Comparison of ENCODE assay signal across 8 cellular contexts in the genomic region with DNA sequence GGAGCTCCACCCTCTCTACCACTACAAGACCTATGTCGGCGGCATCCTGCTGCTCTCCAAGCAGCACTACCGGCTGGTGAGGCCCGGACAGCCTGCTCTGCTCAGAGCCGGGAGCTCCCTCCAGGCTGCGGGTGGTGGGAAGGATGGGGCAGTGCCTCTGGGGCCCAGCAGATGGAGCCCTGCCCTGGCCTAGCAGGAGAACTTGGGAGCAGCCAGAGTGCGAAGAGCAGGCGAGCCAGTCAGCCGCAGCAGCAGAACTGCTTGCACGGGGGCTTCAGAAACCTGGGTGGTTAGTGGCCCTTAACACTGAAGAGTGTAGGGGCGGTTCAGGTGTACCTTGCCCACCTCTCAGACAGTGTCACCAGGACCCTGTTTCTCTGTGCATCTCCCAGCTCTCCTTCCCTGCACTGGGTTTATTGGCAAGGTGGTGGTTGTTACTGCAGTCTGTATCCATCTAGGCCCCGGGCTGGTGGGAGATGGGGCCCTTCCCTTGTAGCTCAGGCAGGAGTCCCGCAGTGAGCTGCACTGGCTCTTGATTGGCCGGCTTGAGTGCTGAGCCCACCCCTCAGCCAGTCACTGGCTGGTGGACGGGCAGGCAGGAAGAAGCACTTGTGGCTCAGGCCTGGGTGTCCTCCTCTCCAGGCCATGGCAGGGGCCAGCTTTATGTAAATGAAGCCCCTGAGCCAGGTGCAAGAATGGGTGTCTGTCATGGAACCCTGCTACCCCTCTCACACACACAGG. TPM values are rescaled to one million over a fixed set of nuclear protein-coding genes. Genes with fewer than 3 reads are reported as not detected.
DNase-seq lines count a peak whose midpoint lies in the region; ATAC-seq and TF ChIP-seq lines count a peak whose summit lies in the region.

No MANE protein-coding gene starts in this region.

- POLR2A ChIA-PET in activated naive CD8-positive, alpha-beta T cell treated with anti-CD3 and anti-CD28 coated beads, Interleukin-2, amount 10 ng/mL, durations not matched to agents 7 days and 5 days (lab: Charles Lee) = no interaction called here

- TF ChIP-seq CTCF in AG09319 (IDR thresholded peaks at IDR 0.05; ENCODE audit: low read depth, low read length) = peak; percentile 94
- peak; percentile 96 for TF ChIP-seq CTCF in cardiac muscle cell (IDR thresholded peaks at IDR 0.05; ENCODE audit: low read depth, low read length)
- TF ChIP-seq CTCF in progenitor cell of endocrine pancreas (IDR thresholded peaks at IDR 0.05; ENCODE audit: unreplicated experiment) = peak; percentile 92

- peak; percentile 31 for DNase-seq in AG09319 (ENCODE audit: extremely low read depth, low read depth)
- DNase-seq in NCI-H1048 (lab: John Stamatoyannopoulos, UW) = peak; percentile 26
- peak; percentile 72 for DNase-seq in activated naive CD8-positive, alpha-beta T cell treated with anti-CD3 and anti-CD28 coated beads, Interleukin-2, amount 10 ng/mL, durations not matched to agents 7 days and 5 days
- peak; percentile 91 for DNase-seq in cardiac muscle cell (ENCODE audit: low read depth in 1 of 2, low spot score in 1 of 2)
- peak; percentile 76 for DNase-seq in progenitor cell of endocrine pancreas (ENCODE audit: low spot score, unreplicated experiment)

- no peaks in the 10 kb centered on the region for H3K9me3 Mint-ChIP-seq in activated naive CD8-positive, alpha-beta T cell treated with anti-CD3 and anti-CD28 coated beads, Interleukin-2, amount 10 ng/mL, durations not matched to agents 7 days and 5 days
- no peaks in the 10 kb centered on the region for H3K9me3 Mint-ChIP-seq in progenitor cell of endocrine pancreas (ENCODE audit: low read depth)

- peak; percentile 82 for ATAC-seq in GM19351 (IDR thresholded peaks at IDR 0.05; ENCODE audit: unreplicated experiment)
- peak; percentile 97 for ATAC-seq in SK-N-SH treated with all-trans-retinoic acid at 6 μM for 48 hours
- peak; percentile 87 for ATAC-seq in activated naive CD8-positive, alpha-beta T cell treated with anti-CD3 and anti-CD28 coated beads, Interleukin-2, amount 10 ng/mL, durations not matched to agents 7 days and 5 days (ENCODE audit: low read depth)
- ATAC-seq in HG02840 (IDR thresholded peaks at IDR 0.05; ENCODE audit: low FRiP score, unreplicated experiment) = no peak

- peak overlapping the region; percentile 88 for H3K27ac ChIP-seq in cardiac muscle cell

- no peak overlapping the region for H3K4me3 Mint-ChIP-seq in activated naive CD8-positive, alpha-beta T cell treated with anti-CD3 and anti-CD28 coated beads, Interleukin-2, amount 10 ng/mL, durations not matched to agents 7 days and 5 days
- H3K4me3 Mint-ChIP-seq in progenitor cell of endocrine pancreas (ENCODE audit: low read depth) = no peak overlapping the region

- peaks cover 2% of the 10 kb centered on the region for H3K36me3 Mint-ChIP-seq in activated naive CD8-positive, alpha-beta T cell treated with anti-CD3 and anti-CD28 coated beads, Interleukin-2, amount 10 ng/mL, durations not matched to agents 7 days and 5 days
- H3K36me3 Mint-ChIP-seq in progenitor cell of endocrine pancreas (ENCODE audit: insufficient read depth) = peaks cover 4% of the 10 kb centered on the region

- no peaks in the 10 kb centered on the region for H3K27me3 Mint-ChIP-seq in activated naive CD8-positive, alpha-beta T cell treated with anti-CD3 and anti-CD28 coated beads, Interleukin-2, amount 10 ng/mL, durations not matched to agents 7 days and 5 days
- no peaks in the 10 kb centered on the region for H3K27me3 Mint-ChIP-seq in progenitor cell of endocrine pancreas

- H3K27me3 ChIP-seq in cardiac muscle cell = no peaks in the 10 kb centered on the region

- no peaks in the 10 kb centered on the region for H3K36me3 ChIP-seq in cardiac muscle cell

- H3K27ac Mint-ChIP-seq in activated naive CD8-positive, alpha-beta T cell treated with anti-CD3 and anti-CD28 coated beads, Interleukin-2, amount 10 ng/mL, durations not matched to agents 7 days and 5 days = peak overlapping the region; percentile 16
- peak overlapping the region; percentile 56 for H3K27ac Mint-ChIP-seq in progenitor cell of endocrine pancreas

- H3K4me1 Mint-ChIP-seq in activated naive CD8-positive, alpha-beta T cell treated with anti-CD3 and anti-CD28 coated beads, Interleukin-2, amount 10 ng/mL, durations not matched to agents 7 days and 5 days = peaks cover 4% of the 10 kb centered on the region
- H3K4me1 Mint-ChIP-seq in progenitor cell of endocrine pancreas (ENCODE audit: low read depth) = peaks cover 2% of the 10 kb centered on the region

- H3K4me3 ChIP-seq in cardiac muscle cell = no peak overlapping the region

- no peaks in the 10 kb centered on the region for H3K9me3 ChIP-seq in cardiac muscle cell (ENCODE audit: low read depth)

- H3K4me1 ChIP-seq in cardiac muscle cell (ENCODE audit: low read depth) = peaks cover 6% of the 10 kb centered on the region

TF ChIP-seq in SK-N-SH treated with all-trans-retinoic acid at 6 μM for 48 hours, 23 proteins besides CTCF, POLR2A, EP300 and RAD21 (continues in another document):
- no peak for TF ChIP-seq OSR1 (CRISPR knock-in tag; IDR thresholded peaks at IDR 0.05)
- TF ChIP-seq, protein P1, sequence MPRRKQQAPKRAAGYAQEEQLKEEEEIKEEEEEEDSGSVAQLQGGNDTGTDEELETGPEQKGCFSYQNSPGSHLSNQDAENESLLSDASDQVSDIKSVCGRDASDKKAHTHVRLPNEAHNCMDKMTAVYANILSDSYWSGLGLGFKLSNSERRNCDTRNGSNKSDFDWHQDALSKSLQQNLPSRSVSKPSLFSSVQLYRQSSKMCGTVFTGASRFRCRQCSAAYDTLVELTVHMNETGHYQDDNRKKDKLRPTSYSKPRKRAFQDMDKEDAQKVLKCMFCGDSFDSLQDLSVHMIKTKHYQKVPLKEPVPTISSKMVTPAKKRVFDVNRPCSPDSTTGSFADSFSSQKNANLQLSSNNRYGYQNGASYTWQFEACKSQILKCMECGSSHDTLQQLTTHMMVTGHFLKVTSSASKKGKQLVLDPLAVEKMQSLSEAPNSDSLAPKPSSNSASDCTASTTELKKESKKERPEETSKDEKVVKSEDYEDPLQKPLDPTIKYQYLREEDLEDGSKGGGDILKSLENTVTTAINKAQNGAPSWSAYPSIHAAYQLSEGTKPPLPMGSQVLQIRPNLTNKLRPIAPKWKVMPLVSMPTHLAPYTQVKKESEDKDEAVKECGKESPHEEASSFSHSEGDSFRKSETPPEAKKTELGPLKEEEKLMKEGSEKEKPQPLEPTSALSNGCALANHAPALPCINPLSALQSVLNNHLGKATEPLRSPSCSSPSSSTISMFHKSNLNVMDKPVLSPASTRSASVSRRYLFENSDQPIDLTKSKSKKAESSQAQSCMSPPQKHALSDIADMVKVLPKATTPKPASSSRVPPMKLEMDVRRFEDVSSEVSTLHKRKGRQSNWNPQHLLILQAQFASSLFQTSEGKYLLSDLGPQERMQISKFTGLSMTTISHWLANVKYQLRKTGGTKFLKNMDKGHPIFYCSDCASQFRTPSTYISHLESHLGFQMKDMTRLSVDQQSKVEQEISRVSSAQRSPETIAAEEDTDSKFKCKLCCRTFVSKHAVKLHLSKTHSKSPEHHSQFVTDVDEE (CRISPR knock-in tag; IDR thresholded peaks at IDR 0.05) = no peak
- no peak for TF ChIP-seq GLIS3 (CRISPR knock-in tag; IDR thresholded peaks at IDR 0.05)
- TF ChIP-seq RARB (CRISPR knock-in tag; IDR thresholded peaks at IDR 0.05) = no peak
- TF ChIP-seq ESRRG (CRISPR knock-in tag; IDR thresholded peaks at IDR 0.05) = no peak
- no peak for TF ChIP-seq ZC3H10 (CRISPR knock-in tag; IDR thresholded peaks at IDR 0.05)
- no peak for TF ChIP-seq ZNF565 (CRISPR knock-in tag; conservative IDR thresholded peaks at IDR 0.05; ENCODE audit: low read depth)
- TF ChIP-seq, protein P2, sequence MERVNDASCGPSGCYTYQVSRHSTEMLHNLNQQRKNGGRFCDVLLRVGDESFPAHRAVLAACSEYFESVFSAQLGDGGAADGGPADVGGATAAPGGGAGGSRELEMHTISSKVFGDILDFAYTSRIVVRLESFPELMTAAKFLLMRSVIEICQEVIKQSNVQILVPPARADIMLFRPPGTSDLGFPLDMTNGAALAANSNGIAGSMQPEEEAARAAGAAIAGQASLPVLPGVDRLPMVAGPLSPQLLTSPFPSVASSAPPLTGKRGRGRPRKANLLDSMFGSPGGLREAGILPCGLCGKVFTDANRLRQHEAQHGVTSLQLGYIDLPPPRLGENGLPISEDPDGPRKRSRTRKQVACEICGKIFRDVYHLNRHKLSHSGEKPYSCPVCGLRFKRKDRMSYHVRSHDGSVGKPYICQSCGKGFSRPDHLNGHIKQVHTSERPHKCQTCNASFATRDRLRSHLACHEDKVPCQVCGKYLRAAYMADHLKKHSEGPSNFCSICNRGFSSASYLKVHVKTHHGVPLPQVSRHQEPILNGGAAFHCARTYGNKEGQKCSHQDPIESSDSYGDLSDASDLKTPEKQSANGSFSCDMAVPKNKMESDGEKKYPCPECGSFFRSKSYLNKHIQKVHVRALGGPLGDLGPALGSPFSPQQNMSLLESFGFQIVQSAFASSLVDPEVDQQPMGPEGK (CRISPR knock-in tag; IDR thresholded peaks at IDR 0.05; ENCODE audit: borderline replicate concordance) = no peak
- TF ChIP-seq ZNF8 (CRISPR knock-in tag; IDR thresholded peaks at IDR 0.05) = no peak
- TF ChIP-seq ISL1 (CRISPR knock-in tag; IDR thresholded peaks at IDR 0.05) = no peak

RNA-seq across cellular contexts. Expression of a gene that starts 7.7 kb away (rescaled TPM):
- total RNA-seq in activated naive CD8-positive, alpha-beta T cell treated with anti-CD3 and anti-CD28 coated beads, Interleukin-2, amount 10 ng/mL, durations not matched to agents 7 days and 5 days = 10 to 100 TPM; 26.2 to 28.5 TPM
- total RNA-seq in cardiac muscle cell (29.0 and 44.3 TPM in 2 replicates), progenitor cell of endocrine pancreas (33.4 and 38.8 TPM in 2 replicates)
- 31.6 and 42.3 TPM in 2 replicates for polyA plus RNA-seq in cardiac muscle cell

RNA-seq across cellular contexts. Expression of a gene that starts 15.6 kb away (rescaled TPM):
- 10 to 100 TPM; 81.0 to 83.2 TPM for total RNA-seq in activated naive CD8-positive, alpha-beta T cell treated with anti-CD3 and anti-CD28 coated beads, Interleukin-2, amount 10 ng/mL, durations not matched to agents 7 days and 5 days
- total RNA-seq in cardiac muscle cell (146 and 176 TPM in 2 replicates), progenitor cell of endocrine pancreas (161 and 170 TPM in 2 replicates)
- polyA plus RNA-seq in cardiac muscle cell = 228 and 317 TPM in 2 replicates

RNA-seq across cellular contexts. Expression of a gene that starts 53.3 kb away (rescaled TPM):
- total RNA-seq in activated naive CD8-positive, alpha-beta T cell treated with anti-CD3 and anti-CD28 coated beads, Interleukin-2, amount 10 ng/mL, durations not matched to agents 7 days and 5 days = 100 to 1,000 TPM; 142 to 153 TPM
- total RNA-seq in cardiac muscle cell = 62.2 and 80.9 TPM in 2 replicates
- polyA plus RNA-seq in cardiac muscle cell = 67.4 and 80.2 TPM in 2 replicates
- total RNA-seq in progenitor cell of endocrine pancreas = 163 and 165 TPM in 2 replicates

Comparison
In these comparisons a context has a peak if more than half of its experiments do, and no peak if none do; other contexts are left out.
1. DNase-seq: peak in every context shown above with its lines; median percentile 91 in cardiac muscle cell; 76 in progenitor cell of endocrine pancreas; 72 in activated naive CD8-positive, alpha-beta T cell treated with anti-CD3 and anti-CD28 coated beads, Interleukin-2, amount 10 ng/mL, durations not matched to agents 7 days and 5 days; 31 in AG09319; 26 in NCI-H1048.